In the genomic region with DNA sequence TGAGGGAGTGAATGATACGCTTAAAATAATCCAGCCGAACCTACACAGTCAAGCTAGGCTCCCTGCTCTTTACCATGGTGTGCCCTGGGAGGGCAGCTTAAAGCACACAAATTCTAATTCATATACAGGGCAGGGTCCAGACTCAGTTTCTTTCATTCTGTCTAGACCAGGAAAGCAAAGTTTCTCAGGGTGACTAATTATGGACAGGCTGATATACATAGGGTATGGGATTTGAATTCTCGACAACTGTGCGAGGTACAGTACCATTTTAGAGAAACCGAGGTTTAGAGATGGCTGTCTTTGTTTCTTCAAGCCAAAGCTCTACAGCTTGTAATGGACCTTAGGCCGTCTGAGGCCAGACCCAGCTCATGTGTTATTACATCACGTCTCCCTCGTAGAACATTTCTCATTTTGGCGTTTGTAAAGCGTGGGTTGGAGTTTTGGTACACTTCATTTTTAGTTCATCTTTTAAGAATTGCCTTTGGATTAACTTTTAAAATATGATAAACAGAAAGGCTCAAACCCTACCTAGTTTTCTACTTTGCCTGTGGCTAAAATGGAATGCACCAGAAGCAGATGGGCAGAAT, we compare ENCODE assay signal across 1 cellular context.
TF ChIP-seq lines count a peak whose summit lies in the region.

No MANE protein-coding gene starts in this region.

TF ChIP-seq in GM12878, 131 proteins besides CTCF, POLR2A, EP300 and RAD21 (continued from another document):
- TF ChIP-seq, protein P1, sequence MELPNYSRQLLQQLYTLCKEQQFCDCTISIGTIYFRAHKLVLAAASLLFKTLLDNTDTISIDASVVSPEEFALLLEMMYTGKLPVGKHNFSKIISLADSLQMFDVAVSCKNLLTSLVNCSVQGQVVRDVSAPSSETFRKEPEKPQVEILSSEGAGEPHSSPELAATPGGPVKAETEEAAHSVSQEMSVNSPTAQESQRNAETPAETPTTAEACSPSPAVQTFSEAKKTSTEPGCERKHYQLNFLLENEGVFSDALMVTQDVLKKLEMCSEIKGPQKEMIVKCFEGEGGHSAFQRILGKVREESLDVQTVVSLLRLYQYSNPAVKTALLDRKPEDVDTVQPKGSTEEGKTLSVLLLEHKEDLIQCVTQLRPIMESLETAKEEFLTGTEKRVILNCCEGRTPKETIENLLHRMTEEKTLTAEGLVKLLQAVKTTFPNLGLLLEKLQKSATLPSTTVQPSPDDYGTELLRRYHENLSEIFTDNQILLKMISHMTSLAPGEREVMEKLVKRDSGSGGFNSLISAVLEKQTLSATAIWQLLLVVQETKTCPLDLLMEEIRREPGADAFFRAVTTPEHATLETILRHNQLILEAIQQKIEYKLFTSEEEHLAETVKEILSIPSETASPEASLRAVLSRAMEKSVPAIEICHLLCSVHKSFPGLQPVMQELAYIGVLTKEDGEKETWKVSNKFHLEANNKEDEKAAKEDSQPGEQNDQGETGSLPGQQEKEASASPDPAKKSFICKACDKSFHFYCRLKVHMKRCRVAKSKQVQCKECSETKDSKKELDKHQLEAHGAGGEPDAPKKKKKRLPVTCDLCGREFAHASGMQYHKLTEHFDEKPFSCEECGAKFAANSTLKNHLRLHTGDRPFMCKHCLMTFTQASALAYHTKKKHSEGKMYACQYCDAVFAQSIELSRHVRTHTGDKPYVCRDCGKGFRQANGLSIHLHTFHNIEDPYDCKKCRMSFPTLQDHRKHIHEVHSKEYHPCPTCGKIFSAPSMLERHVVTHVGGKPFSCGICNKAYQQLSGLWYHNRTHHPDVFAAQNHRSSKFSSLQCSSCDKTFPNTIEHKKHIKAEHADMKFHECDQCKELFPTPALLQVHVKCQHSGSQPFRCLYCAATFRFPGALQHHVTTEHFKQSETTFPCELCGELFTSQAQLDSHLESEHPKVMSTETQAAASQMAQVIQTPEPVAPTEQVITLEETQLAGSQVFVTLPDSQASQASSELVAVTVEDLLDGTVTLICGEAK (IDR thresholded peaks at IDR 0.05; ENCODE audit: borderline replicate concordance), result no peak
- TF ChIP-seq SMAD5 (IDR thresholded peaks at IDR 0.05; ENCODE audit: low read depth), result no peak
- TF ChIP-seq, protein P2, sequence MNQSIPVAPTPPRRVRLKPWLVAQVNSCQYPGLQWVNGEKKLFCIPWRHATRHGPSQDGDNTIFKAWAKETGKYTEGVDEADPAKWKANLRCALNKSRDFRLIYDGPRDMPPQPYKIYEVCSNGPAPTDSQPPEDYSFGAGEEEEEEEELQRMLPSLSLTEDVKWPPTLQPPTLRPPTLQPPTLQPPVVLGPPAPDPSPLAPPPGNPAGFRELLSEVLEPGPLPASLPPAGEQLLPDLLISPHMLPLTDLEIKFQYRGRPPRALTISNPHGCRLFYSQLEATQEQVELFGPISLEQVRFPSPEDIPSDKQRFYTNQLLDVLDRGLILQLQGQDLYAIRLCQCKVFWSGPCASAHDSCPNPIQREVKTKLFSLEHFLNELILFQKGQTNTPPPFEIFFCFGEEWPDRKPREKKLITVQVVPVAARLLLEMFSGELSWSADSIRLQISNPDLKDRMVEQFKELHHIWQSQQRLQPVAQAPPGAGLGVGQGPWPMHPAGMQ (IDR thresholded peaks at IDR 0.05; ENCODE audit: borderline replicate concordance), result no peak
- TF ChIP-seq, protein P3, sequence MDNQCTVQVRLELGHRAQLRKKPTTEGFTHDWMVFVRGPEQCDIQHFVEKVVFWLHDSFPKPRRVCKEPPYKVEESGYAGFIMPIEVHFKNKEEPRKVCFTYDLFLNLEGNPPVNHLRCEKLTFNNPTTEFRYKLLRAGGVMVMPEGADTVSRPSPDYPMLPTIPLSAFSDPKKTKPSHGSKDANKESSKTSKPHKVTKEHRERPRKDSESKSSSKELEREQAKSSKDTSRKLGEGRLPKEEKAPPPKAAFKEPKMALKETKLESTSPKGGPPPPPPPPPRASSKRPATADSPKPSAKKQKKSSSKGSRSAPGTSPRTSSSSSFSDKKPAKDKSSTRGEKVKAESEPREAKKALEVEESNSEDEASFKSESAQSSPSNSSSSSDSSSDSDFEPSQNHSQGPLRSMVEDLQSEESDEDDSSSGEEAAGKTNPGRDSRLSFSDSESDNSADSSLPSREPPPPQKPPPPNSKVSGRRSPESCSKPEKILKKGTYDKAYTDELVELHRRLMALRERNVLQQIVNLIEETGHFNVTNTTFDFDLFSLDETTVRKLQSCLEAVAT (IDR thresholded peaks at IDR 0.05), result no peak
- TF ChIP-seq CHD4 (IDR thresholded peaks at IDR 0.05), result no peak
- TF ChIP-seq, protein P4, sequence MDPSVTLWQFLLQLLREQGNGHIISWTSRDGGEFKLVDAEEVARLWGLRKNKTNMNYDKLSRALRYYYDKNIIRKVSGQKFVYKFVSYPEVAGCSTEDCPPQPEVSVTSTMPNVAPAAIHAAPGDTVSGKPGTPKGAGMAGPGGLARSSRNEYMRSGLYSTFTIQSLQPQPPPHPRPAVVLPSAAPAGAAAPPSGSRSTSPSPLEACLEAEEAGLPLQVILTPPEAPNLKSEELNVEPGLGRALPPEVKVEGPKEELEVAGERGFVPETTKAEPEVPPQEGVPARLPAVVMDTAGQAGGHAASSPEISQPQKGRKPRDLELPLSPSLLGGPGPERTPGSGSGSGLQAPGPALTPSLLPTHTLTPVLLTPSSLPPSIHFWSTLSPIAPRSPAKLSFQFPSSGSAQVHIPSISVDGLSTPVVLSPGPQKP (IDR thresholded peaks at IDR 0.05; ENCODE audit: low read depth, low read length), result no peak
- TF ChIP-seq ZNF217 (IDR thresholded peaks at IDR 0.05), result no peak
